23 cellular contexts compared by ENCODE assay signal in the genomic region with DNA sequence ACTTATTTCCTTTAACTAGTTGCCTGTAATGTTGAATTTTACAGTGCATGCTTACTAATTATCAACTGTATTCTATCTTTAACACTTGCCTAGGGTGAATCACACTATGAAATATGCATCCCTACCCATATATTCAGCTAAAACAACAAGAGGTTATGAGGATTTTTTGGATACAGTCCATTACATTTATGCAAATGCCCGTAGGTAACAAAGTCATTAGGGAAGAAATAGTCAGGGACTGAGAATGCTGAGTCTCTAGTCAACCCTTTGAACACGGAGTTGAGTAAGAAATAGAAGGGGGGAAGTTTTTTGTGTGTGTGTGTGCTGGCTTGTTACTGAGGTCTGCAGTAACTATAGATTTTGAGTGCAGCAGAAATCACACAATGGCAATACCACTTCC. TPM values are rescaled to one million over a fixed set of nuclear protein-coding genes. Genes with fewer than 3 reads are reported as not detected.
DNase-seq lines count a peak whose midpoint lies in the region; TF ChIP-seq lines count a peak whose summit lies in the region.
"Had no signal": no experiment of that assay in that cellular context is flagged by ENCODE, and none has a peak within 500 bp of the region (broad histone marks: within the 10 kb centered on the region; RNA-seq: fewer than 3 reads in every experiment).

No MANE protein-coding gene starts in this region.

- H3K4me2 ChIP-seq in fibroblast of lung (ENCODE audit: extremely low read depth, insufficient read depth, low read length) = no peak overlapping the region
- H3K4me2 ChIP-seq: BLaER1 treated with 17β-estradiol and CSF1 and Interleukin-3, amounts not matched to agents 10 nM and 100 nM had no signal

- POLR2A ChIA-PET in RWPE1 (lab: Yijun Ruan, JAX; ENCODE audit: low non-redundant PET) = no interaction called here

- WGBS in endodermal cell (ENCODE audit: insufficient coverage in 1 of 2, insufficient read length in 1 of 2), 2 experiments = 82% methylated on average over 2 of the region's 2 CpGs; no CpG with 5 or more reads in 1 of the 2 experiments

- H3K4me3 ChIP-seq in fibroblast of lung (replicated peaks in 1 of 4; ENCODE audit: control extremely low read depth in 1 of 4, insufficient read depth in 1 of 4, low read depth in 3 of 4, low read length in 4 of 4) = no peak overlapping the region
- no peak overlapping the region for H3K4me3 ChIP-seq in endodermal cell (ENCODE audit: low read length)
- H3K4me3 ChIP-seq: BLaER1 treated with 17β-estradiol and CSF1 and Interleukin-3, amounts not matched to agents 10 nM and 100 nM; cardiac muscle cell; testis had no signal

- H3K27me3 Mint-ChIP-seq in endodermal cell (ENCODE audit: insufficient read depth) = no peaks in the 10 kb centered on the region

- H3K4me1 Mint-ChIP-seq in endodermal cell = peaks cover 12% of the 10 kb centered on the region

- no peak overlapping the region for H2AFZ ChIP-seq in fibroblast of lung (ENCODE audit: low read length)

- no peaks in the 10 kb centered on the region for H3K27me3 ChIP-seq in fibroblast of lung (ENCODE audit: control insufficient read depth, insufficient read depth, low read length)
- H3K27me3 ChIP-seq in endodermal cell (ENCODE audit: control insufficient read depth, insufficient read depth, low read length, poor library complexity, severe bottlenecking) = no peaks in the 10 kb centered on the region
- H3K27me3 ChIP-seq: BLaER1 treated with 17β-estradiol and CSF1 and Interleukin-3, amounts not matched to agents 10 nM and 100 nM; cardiac muscle cell; testis had no signal

- H3K27ac Mint-ChIP-seq in endodermal cell = no peak overlapping the region
- H3K27ac Mint-ChIP-seq: activated naive CD4-positive, alpha-beta T cell treated with anti-CD3 and anti-CD28 coated beads, Interleukin-2, amount 50 U/mL, for 72 hours; activated T-cell treated with anti-CD3 and anti-CD28 coated beads, Interleukin-2, amount 50 U/mL, for 72 hours; nephron had no signal

- H3K36me3 ChIP-seq in fibroblast of lung (ENCODE audit: control insufficient read depth, insufficient read depth, low read length) (no peaks in the 10 kb centered on the region), endodermal cell (ENCODE audit: control insufficient read depth, insufficient read depth, low read length) (no peaks in the 10 kb centered on the region)
- H3K36me3 ChIP-seq: BLaER1 treated with 17β-estradiol and CSF1 and Interleukin-3, amounts not matched to agents 10 nM and 100 nM; cardiac muscle cell had no signal

- no peaks in the 10 kb centered on the region for H3K9me3 ChIP-seq in fibroblast of lung (ENCODE audit: control insufficient read depth, insufficient read depth, low read depth, low read length)
- no peaks in the 10 kb centered on the region for H3K9me3 ChIP-seq in endodermal cell (ENCODE audit: control insufficient read depth, low read length)
- H3K9me3 ChIP-seq: testis had no signal

- no peaks in the 10 kb centered on the region for H3K36me3 Mint-ChIP-seq in endodermal cell (ENCODE audit: low read depth)
- H3K36me3 Mint-ChIP-seq: activated naive CD4-positive, alpha-beta T cell treated with anti-CD3 and anti-CD28 coated beads, Interleukin-2, amount 50 U/mL, for 72 hours had no signal

- CTCF ChIA-PET in RWPE1 (lab: Yijun Ruan, JAX) = no interaction called here

- peaks cover 10% of the 10 kb centered on the region for H3K9me3 Mint-ChIP-seq in endodermal cell
- H3K9me3 Mint-ChIP-seq: activated naive CD4-positive, alpha-beta T cell treated with anti-CD3 and anti-CD28 coated beads, Interleukin-2, amount 50 U/mL, for 72 hours; activated T-cell treated with anti-CD3 and anti-CD28 coated beads, Interleukin-2, amount 50 U/mL, for 72 hours had no signal

- DNase-seq in GM04503 (ENCODE audit: low read depth) = peak; percentile 8
- peak; percentile 62 for DNase-seq in RWPE1 (ENCODE audit: low spot score)
- peak; percentile 2 to 82 for DNase-seq in fibroblast of lung (ENCODE audit: low read depth in 2 of 2)
- peak; percentile 86 for DNase-seq in renal cortical epithelial cell (ENCODE audit: low read depth)
- no peak for DNase-seq in endodermal cell
- DNase-seq in NK-92 treated with Interleukin-12 subunit alpha and Interleukin-12 subunit beta, amount 100 ng/mL, for 24 hours (lab: John Stamatoyannopoulos, UW) = no peak
- DNase-seq in activated T-cell treated with anti-CD3 and anti-CD28 coated beads, Interleukin-2, amount 50 U/mL, for 1 hour = no peak
- DNase-seq: activated CD4-positive, CD25-positive, alpha-beta regulatory T cell; activated T-cell treated with anti-CD3 and anti-CD28 coated beads, Interleukin-2, amount 50 U/mL, for 72 hours; hippocampal formation; MM.1S; NCI-H1694; stimulated activated CD4-positive, alpha-beta T cell treated with anti-CD3 and anti-CD28 coated beads, Interleukin-12 subunit alpha, Interleukin-12 subunit beta, amount 100 ng/mL, for 4 hours; testis had no signal

- no peaks in the 10 kb centered on the region for H4K20me1 ChIP-seq in fibroblast of lung (ENCODE audit: control insufficient read depth, extremely low read depth, insufficient read depth, low read length)
- H4K20me1 ChIP-seq: BLaER1 treated with 17β-estradiol and CSF1 and Interleukin-3, amounts not matched to agents 10 nM and 100 nM had no signal

- H3K27ac ChIP-seq in RWPE1 (no peak overlapping the region), fibroblast of lung (ENCODE audit: insufficient read depth, low read length) (no peak overlapping the region), endodermal cell (ENCODE audit: low read depth, low read length) (no peak overlapping the region)
- H3K27ac ChIP-seq: BLaER1 treated with 17β-estradiol and CSF1 and Interleukin-3, amounts not matched to agents 10 nM and 100 nM; cardiac muscle cell; testis had no signal

- no peak for TF ChIP-seq CTCF in RWPE1 (conservative IDR thresholded peaks at IDR 0.05; ENCODE audit: low read depth)
- TF ChIP-seq CTCF in fibroblast of lung (conservative IDR thresholded peaks at IDR 0.05 in 1 of 2, IDR thresholded peaks at IDR 0.05 in 1 of 2; ENCODE audit: low read depth in 1 of 2, low read length in 2 of 2) = no peak
- no peak for TF ChIP-seq CTCF in endodermal cell (conservative IDR thresholded peaks at IDR 0.05)

- no peak overlapping the region for H3K9ac ChIP-seq in fibroblast of lung (ENCODE audit: insufficient read depth, low read length)
- H3K9ac ChIP-seq in endodermal cell (ENCODE audit: extremely low read depth, low read length, poor library complexity, severe bottlenecking) = no peak overlapping the region
- H3K9ac ChIP-seq: BLaER1 treated with 17β-estradiol and CSF1 and Interleukin-3, amounts not matched to agents 10 nM and 100 nM had no signal

- H3K4me3 Mint-ChIP-seq in endodermal cell = no peak overlapping the region
- H3K4me3 Mint-ChIP-seq: activated T-cell treated with anti-CD3 and anti-CD28 coated beads, Interleukin-2, amount 50 U/mL, for 72 hours; nephron had no signal

- no peaks in the 10 kb centered on the region for H3K79me2 ChIP-seq in fibroblast of lung (ENCODE audit: control insufficient read depth, insufficient read depth, low read length)

- no peaks in the 10 kb centered on the region for H3K4me1 ChIP-seq in fibroblast of lung (ENCODE audit: control insufficient read depth, extremely low read depth, insufficient read depth, low read length)
- no peaks in the 10 kb centered on the region for H3K4me1 ChIP-seq in endodermal cell (ENCODE audit: control insufficient read depth, insufficient read depth, low read length)
- H3K4me1 ChIP-seq: BLaER1 treated with 17β-estradiol and CSF1 and Interleukin-3, amounts not matched to agents 10 nM and 100 nM; testis had no signal

RNA-seq across cellular contexts. Expression of gene CBLL2, which starts 26.1 kb away (rescaled TPM):
- total RNA-seq in fibroblast of lung = not detected in 2 replicates
- not detected in 2 replicates for polyA plus RNA-seq in fibroblast of lung
- polyA plus RNA-seq in fibroblast of lung (2012) = not detected in 2 replicates
- polyA minus RNA-seq in fibroblast of lung (ENCODE audit: low replicate concordance) = not detected in 2 replicates
- total RNA-seq in renal cortical epithelial cell = not detected in 2 replicates
- not detected for total RNA-seq in endodermal cell
- polyA plus RNA-seq in endodermal cell (2013, experiment 1 of 2) = not detected
- not detected for polyA plus RNA-seq in endodermal cell (2013, experiment 2 of 2)
- total RNA-seq: activated naive CD4-positive, alpha-beta T cell treated with anti-CD3 and anti-CD28 coated beads, Interleukin-2, amount 50 U/mL, for 72 hours; activated T-cell treated with anti-CD3 and anti-CD28 coated beads, Interleukin-2, amount 50 U/mL, for 72 hours; cardiac muscle cell; kidney epithelial cell; mesenteric fat pad; NCI-H460; pulmonary artery endothelial cell; T-helper 2 cell treated with Interferon-gamma antibody and Interleukin-4, amounts not matched to agents 100 ng/mL and 5 ng/mL, for 36 hours had no signal
- polyA plus RNA-seq: cardiac muscle cell had no signal

Comparison
In these comparisons a context has a peak if more than half of its experiments do, and no peak if none do; other contexts are left out.
1. DNase-seq: peak in GM04503 (single experiment), RWPE1 (single experiment), fibroblast of lung (2 of 2) and renal cortical epithelial cell (single experiment); none in endodermal cell (single experiment), NK-92 treated with Interleukin-12 subunit alpha and Interleukin-12 subunit beta, amount 100 ng/mL, for 24 hours (single experiment) and activated T-cell treated with anti-CD3 and anti-CD28 coated beads, Interleukin-2, amount 50 U/mL, for 1 hour (single experiment).